ENCODE assay signal across 1 cellular context in genomic region chr1:25658791-25659431, GRCh38.
TF ChIP-seq lines count a peak whose summit lies in the region.

No MANE protein-coding gene starts in this region.

TF ChIP-seq in GM23338, 12 proteins besides CTCF, POLR2A, EP300 and RAD21:
- TF ChIP-seq ZNF462 (CRISPR knock-in tag; IDR thresholded peaks at IDR 0.05) (no peak), JUNB (IDR thresholded peaks at IDR 0.05; ENCODE audit: unreplicated experiment) (no peak), EZH2 (IDR thresholded peaks at IDR 0.05; ENCODE audit: low read depth, unreplicated experiment) (no peak), ZNF114 (CRISPR knock-in tag; IDR thresholded peaks at IDR 0.05) (no peak), REST (IDR thresholded peaks at IDR 0.05; ENCODE audit: unreplicated experiment) (no peak), NANOG (IDR thresholded peaks at IDR 0.05; ENCODE audit: borderline replicate concordance) (no peak), EZH2phosphoT487 (IDR thresholded peaks at IDR 0.05; ENCODE audit: unreplicated experiment) (no peak), ZNF331 (CRISPR knock-in tag; IDR thresholded peaks at IDR 0.05; ENCODE audit: low read depth) (no peak), POLR2AphosphoS5 (IDR thresholded peaks at IDR 0.05; ENCODE audit: low read depth) (no peak), ETS1 (IDR thresholded peaks at IDR 0.05) (no peak), CREB1 (CRISPR knock-in tag; IDR thresholded peaks at IDR 0.05; ENCODE audit: low read depth) (no peak)
TF ChIP-seq in GM23338: peak in this region for 0.
